ENCODE assay signal across 7 cellular contexts in genomic region chr12:113174461-113175384, GRCh38. TPM values are rescaled to one million over a fixed set of nuclear protein-coding genes. Genes with fewer than 3 reads are reported as not detected.
DNase-seq lines count a peak whose midpoint lies in the region; ATAC-seq and TF ChIP-seq lines count a peak whose summit lies in the region.

No MANE protein-coding gene starts in this region.

- no peak overlapping the region for H3K27ac Mint-ChIP-seq in activated naive CD8-positive, alpha-beta T cell treated with anti-CD3 and anti-CD28 coated beads, Interleukin-2, amount 50 U/mL, for 24 hours

- H3K9me3 ChIP-seq in left ventricle myocardium inferior (replicated peaks) = peaks cover 6% of the 10 kb centered on the region
- no peaks in the 10 kb centered on the region for H3K9me3 ChIP-seq in gastrocnemius medialis

- intact Hi-C loops in left ventricle myocardium inferior (cut with micrococcal nuclease) (loop anchor here (10.0 kb wide), 1 partner anchor 130 kb away; no protein-coding TSS in a partner anchor), gastrocnemius medialis (cut with DNase I; ENCODE audit: low total_unique reads) (loop anchor here (5.0 kb wide), 1 partner anchor 127 kb away; no protein-coding TSS in a partner anchor)

- no peak overlapping the region for H3K4me3 Mint-ChIP-seq in activated naive CD8-positive, alpha-beta T cell treated with anti-CD3 and anti-CD28 coated beads, Interleukin-2, amount 50 U/mL, for 24 hours

- no peaks in the 10 kb centered on the region for H3K4me1 ChIP-seq in left ventricle myocardium inferior
- H3K4me1 ChIP-seq in gastrocnemius medialis = no peaks in the 10 kb centered on the region

- DNase-seq in ELR (ENCODE audit: low read depth) (peak; percentile 77), SW480 (ENCODE audit: low spot score) (peak; percentile 30), left ventricle myocardium inferior (peak; percentile 73), gastrocnemius medialis (peak in 1 of 2 donors; percentile 38)
- DNase-seq in activated naive CD8-positive, alpha-beta T cell treated with anti-CD3 and anti-CD28 coated beads, Interleukin-2, amount 50 U/mL, for 24 hours = peak; percentile 87

- no peaks in the 10 kb centered on the region for H3K27me3 Mint-ChIP-seq in activated naive CD8-positive, alpha-beta T cell treated with anti-CD3 and anti-CD28 coated beads, Interleukin-2, amount 50 U/mL, for 24 hours

- ATAC-seq in HG03439 (IDR thresholded peaks at IDR 0.05; ENCODE audit: unreplicated experiment) (peak; percentile 55), gastrocnemius medialis (peak in 1 of 2 donors; percentile 69), HG03457 (IDR thresholded peaks at IDR 0.05; ENCODE audit: unreplicated experiment) (no peak)
- ATAC-seq in activated naive CD8-positive, alpha-beta T cell treated with anti-CD3 and anti-CD28 coated beads, Interleukin-2, amount 50 U/mL, for 24 hours = peak; percentile 87

- TF ChIP-seq POLR2A in gastrocnemius medialis (IDR thresholded peaks at IDR 0.05) = no peak

- H3K4me3 ChIP-seq in left ventricle myocardium inferior (no peak overlapping the region), gastrocnemius medialis (no peak overlapping the region)

- no peaks in the 10 kb centered on the region for H3K9me3 Mint-ChIP-seq in activated naive CD8-positive, alpha-beta T cell treated with anti-CD3 and anti-CD28 coated beads, Interleukin-2, amount 50 U/mL, for 24 hours

- H3K36me3 ChIP-seq in left ventricle myocardium inferior (peaks cover 100% of the 10 kb centered on the region), gastrocnemius medialis (peaks cover 0 to 97% of the 10 kb centered on the region in 2 donors)

- TF ChIP-seq CTCF in left ventricle myocardium inferior (IDR thresholded peaks at IDR 0.05; ENCODE audit: borderline replicate concordance) = peak; percentile 100
- TF ChIP-seq CTCF in gastrocnemius medialis (IDR thresholded peaks at IDR 0.05 in 4 of 5, conservative IDR thresholded peaks at IDR 0.05 in 1 of 5) = peak; percentile 62 to 97 (median 86)

- peaks cover 73% of the 10 kb centered on the region for H3K36me3 Mint-ChIP-seq in activated naive CD8-positive, alpha-beta T cell treated with anti-CD3 and anti-CD28 coated beads, Interleukin-2, amount 50 U/mL, for 24 hours (ENCODE audit: low read depth)

- H3K27me3 ChIP-seq in left ventricle myocardium inferior (ENCODE audit: low read depth) (no peaks in the 10 kb centered on the region), gastrocnemius medialis (no peaks in the 10 kb centered on the region)

- peaks cover 7% of the 10 kb centered on the region for H3K4me1 Mint-ChIP-seq in activated naive CD8-positive, alpha-beta T cell treated with anti-CD3 and anti-CD28 coated beads, Interleukin-2, amount 50 U/mL, for 24 hours

- in situ Hi-C loops in gastrocnemius medialis (cut with MboI; ENCODE audit: low sequenced_read_pairs in 4 of 4) = loop anchor here in 1 of 4 donors (25.0 kb wide), 1 partner anchor 138 kb away; no protein-coding TSS in a partner anchor

- no peak overlapping the region for H3K27ac ChIP-seq in left ventricle myocardium inferior (replicated peaks)
- H3K27ac ChIP-seq in gastrocnemius medialis = no peak overlapping the region

RNA-seq across cellular contexts. Expression of gene DDX54, which starts 10.6 kb away (rescaled TPM):
- total RNA-seq in left ventricle myocardium inferior = 34.7 TPM
- total RNA-seq in gastrocnemius medialis = 100 to 1,000 TPM in 3 of 4 donors, 10 to 100 TPM in 1; 90.0 to 144 (median 108) TPM

RNA-seq across cellular contexts. Expression of gene RITA1, which starts 10.8 kb away (rescaled TPM):
- total RNA-seq in left ventricle myocardium inferior = 17.9 TPM
- total RNA-seq in gastrocnemius medialis = 10 to 100 TPM; 17.7 to 31.2 (median 23.1) TPM

RNA-seq across cellular contexts. Expression of gene CFAP73, which starts 25.2 kb away (rescaled TPM):
- not detected for total RNA-seq in left ventricle myocardium inferior
- total RNA-seq in gastrocnemius medialis = not detected

RNA-seq across cellular contexts. Expression of gene RASAL1, which starts 39.2 kb away (rescaled TPM):
- total RNA-seq in left ventricle myocardium inferior = not detected
- not detected for total RNA-seq in gastrocnemius medialis

RNA-seq across cellular contexts. Expression of gene TPCN1, which starts 46.5 kb away (rescaled TPM):
- total RNA-seq in left ventricle myocardium inferior (153 TPM), gastrocnemius medialis (10 to 100 TPM; 21.4 to 27.0 (median 25.4) TPM)
